ENCODE assay signal across 8 cellular contexts in the genomic region with DNA sequence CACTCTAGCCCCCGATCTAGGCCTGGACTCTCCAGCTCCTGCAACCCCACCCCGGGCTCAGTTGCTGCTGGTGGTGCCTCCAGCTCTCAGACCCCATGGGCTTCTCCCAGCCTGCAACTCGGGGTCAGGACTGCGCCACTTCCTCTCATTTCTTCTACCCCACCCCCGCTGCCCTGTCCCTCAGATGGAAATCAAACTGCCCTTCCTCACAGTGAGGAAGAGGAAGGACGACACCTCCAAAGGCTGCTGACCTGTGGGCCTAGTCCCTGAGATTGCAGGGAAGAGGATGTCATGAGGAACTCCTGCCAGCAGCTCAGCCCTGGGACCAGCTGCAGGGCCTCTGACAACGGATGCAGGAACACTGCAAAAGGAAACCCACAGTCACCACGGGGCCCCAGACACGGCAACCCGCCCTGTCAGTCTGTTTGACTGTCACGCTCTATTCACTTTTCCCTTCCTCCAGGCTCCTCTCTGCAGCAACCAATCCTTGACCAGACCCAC. TPM values are rescaled to one million over a fixed set of nuclear protein-coding genes. Genes with fewer than 3 reads are reported as not detected.
DNase-seq lines count a peak whose midpoint lies in the region; ATAC-seq and TF ChIP-seq lines count a peak whose summit lies in the region.

No MANE protein-coding gene starts in this region.

- TF ChIP-seq CTCF in chondrocyte (IDR thresholded peaks at IDR 0.05), result no peak
- TF ChIP-seq CTCF in SK-N-SH (IDR thresholded peaks at IDR 0.05), result no peak

- CTCF ChIA-PET in SK-N-SH (lab: Yijun Ruan, JAX), result interaction anchor here (1.1 to 5.7 kb wide), 3 partner anchors 10 to 80 kb away, joined by 3 to 27 read pairs (median 11); no protein-coding TSS in a partner anchor

- peaks cover 82% of the 10 kb centered on the region for H3K4me1 Mint-ChIP-seq in chondrocyte (ENCODE audit: low read depth)
- H3K4me1 Mint-ChIP-seq in naive thymus-derived CD8-positive, alpha-beta T cell, result peaks cover 41 to 98% (median 91%) of the 10 kb centered on the region in 4 donors

- H3K36me3 ChIP-seq in SK-N-SH (replicated peaks in 1 of 2; ENCODE audit: control insufficient read depth in 1 of 2, insufficient read depth in 2 of 2, low read length in 1 of 2), result peaks cover 0 to 4% of the 10 kb centered on the region in 2 experiments

- peaks cover 86% of the 10 kb centered on the region for H4K20me1 ChIP-seq in SK-N-SH (ENCODE audit: insufficient read depth)

- no peaks in the 10 kb centered on the region for H3F3A ChIP-seq in SK-N-SH (replicated peaks; ENCODE audit: insufficient read depth)

- H3K4me3 ChIP-seq in SK-N-SH (ENCODE audit: low read depth in 2 of 2, low read length in 1 of 2), result no peak overlapping the region

- no peak overlapping the region for H3K4me2 ChIP-seq in SK-N-SH

- peaks cover 31 to 80% of the 10 kb centered on the region in 2 experiments; a peak in 3 of 4 replicates for H3K4me1 ChIP-seq in SK-N-SH (ENCODE audit: control insufficient read depth in 1 of 2, insufficient read depth in 2 of 2, low read depth in 1 of 2, low read length in 1 of 2)

- H3K9me3 ChIP-seq in SK-N-SH, result no peaks in the 10 kb centered on the region

- DNase-seq in T-helper 1 cell (peak in 3 of 5 donors; percentile 54 to 73 (median 55)), chondrocyte (ENCODE audit: low spot score) (no peak), DMS153 (lab: John Stamatoyannopoulos, UW) (no peak), NCI-H1417 treated with DMSO at 0.1 percent for 48 hours (lab: John Stamatoyannopoulos, UW) (no peak), SK-N-SH (no peak)
- peak in 8 of 10 donors; percentile 42 to 72 (median 56) for DNase-seq in naive thymus-derived CD8-positive, alpha-beta T cell

- WGBS in SK-N-SH (ENCODE audit: low lambda C conversion rate), result 95% methylated on average over 10 of the region's 11 CpGs

- no peaks in the 10 kb centered on the region for H3K9me3 Mint-ChIP-seq in chondrocyte (ENCODE audit: low read depth)
- H3K9me3 Mint-ChIP-seq in naive thymus-derived CD8-positive, alpha-beta T cell, result peaks cover 0 to 1% (median 0%) of the 10 kb centered on the region in 9 donors

- no peak for TF ChIP-seq RAD21 in SK-N-SH (IDR thresholded peaks at IDR 0.05; ENCODE audit: low read length)

- H3K9ac ChIP-seq in SK-N-SH, result no peak overlapping the region

- peak; percentile 32 for ATAC-seq in HG02938 (IDR thresholded peaks at IDR 0.05; ENCODE audit: unreplicated experiment)
- ATAC-seq in naive thymus-derived CD8-positive, alpha-beta T cell, result peak; percentile 56 to 70

- no peak for TF ChIP-seq EP300 in SK-N-SH (IDR thresholded peaks at IDR 0.05; ENCODE audit: borderline replicate concordance in 1 of 2, low read depth in 1 of 2, low read length in 1 of 2)

- H3K27me3 ChIP-seq in SK-N-SH (ENCODE audit: insufficient read depth), result no peaks in the 10 kb centered on the region

- POLR2A ChIA-PET in naive thymus-derived CD8-positive, alpha-beta T cell (lab: Charles Lee), result interaction anchor here (0.8 to 10.9 kb wide), 8 partner anchors 11 to 57 kb away, joined by 3 to 330 read pairs (median 6); a partner anchor contains a TSS
- POLR2A ChIA-PET in SK-N-SH (lab: Yijun Ruan, JAX), result no interaction called here

- peaks cover 90% of the 10 kb centered on the region for H3K79me2 ChIP-seq in SK-N-SH (ENCODE audit: insufficient read depth)

- H3K4me3 Mint-ChIP-seq in chondrocyte (ENCODE audit: unreplicated experiment), result no peak overlapping the region
- H3K4me3 Mint-ChIP-seq in naive thymus-derived CD8-positive, alpha-beta T cell, result peak overlapping the region; percentile 81 to 94 (median 89)

- TF ChIP-seq POLR2A in GM15510 (IDR thresholded peaks at IDR 0.05; ENCODE audit: borderline replicate concordance, extremely low read depth, insufficient read length), result peak; percentile 7

- no peaks in the 10 kb centered on the region for H3K9me2 ChIP-seq in SK-N-SH

- H3K27me3 Mint-ChIP-seq in chondrocyte (ENCODE audit: low read depth), result no peaks in the 10 kb centered on the region
- no peaks in the 10 kb centered on the region for H3K27me3 Mint-ChIP-seq in naive thymus-derived CD8-positive, alpha-beta T cell

- H2AFZ ChIP-seq in SK-N-SH (ENCODE audit: low read depth), result no peak overlapping the region

- H3K27ac Mint-ChIP-seq in chondrocyte (ENCODE audit: unreplicated experiment), result peak overlapping the region; percentile 86
- H3K27ac Mint-ChIP-seq in naive thymus-derived CD8-positive, alpha-beta T cell, result peak overlapping the region; percentile 92 to 98 (median 97)

- H3K27ac ChIP-seq in SK-N-SH (ENCODE audit: low read depth in 2 of 2, low read length in 1 of 2), result no peak overlapping the region

- no peaks in the 10 kb centered on the region for H3K36me3 Mint-ChIP-seq in chondrocyte (ENCODE audit: low read depth)
- peaks cover 0 to 16% (median 0%) of the 10 kb centered on the region in 3 donors for H3K36me3 Mint-ChIP-seq in naive thymus-derived CD8-positive, alpha-beta T cell

TF ChIP-seq in SK-N-SH, 30 proteins besides CTCF, POLR2A, EP300 and RAD21 (continues in another document):
- TF ChIP-seq, protein P1, sequence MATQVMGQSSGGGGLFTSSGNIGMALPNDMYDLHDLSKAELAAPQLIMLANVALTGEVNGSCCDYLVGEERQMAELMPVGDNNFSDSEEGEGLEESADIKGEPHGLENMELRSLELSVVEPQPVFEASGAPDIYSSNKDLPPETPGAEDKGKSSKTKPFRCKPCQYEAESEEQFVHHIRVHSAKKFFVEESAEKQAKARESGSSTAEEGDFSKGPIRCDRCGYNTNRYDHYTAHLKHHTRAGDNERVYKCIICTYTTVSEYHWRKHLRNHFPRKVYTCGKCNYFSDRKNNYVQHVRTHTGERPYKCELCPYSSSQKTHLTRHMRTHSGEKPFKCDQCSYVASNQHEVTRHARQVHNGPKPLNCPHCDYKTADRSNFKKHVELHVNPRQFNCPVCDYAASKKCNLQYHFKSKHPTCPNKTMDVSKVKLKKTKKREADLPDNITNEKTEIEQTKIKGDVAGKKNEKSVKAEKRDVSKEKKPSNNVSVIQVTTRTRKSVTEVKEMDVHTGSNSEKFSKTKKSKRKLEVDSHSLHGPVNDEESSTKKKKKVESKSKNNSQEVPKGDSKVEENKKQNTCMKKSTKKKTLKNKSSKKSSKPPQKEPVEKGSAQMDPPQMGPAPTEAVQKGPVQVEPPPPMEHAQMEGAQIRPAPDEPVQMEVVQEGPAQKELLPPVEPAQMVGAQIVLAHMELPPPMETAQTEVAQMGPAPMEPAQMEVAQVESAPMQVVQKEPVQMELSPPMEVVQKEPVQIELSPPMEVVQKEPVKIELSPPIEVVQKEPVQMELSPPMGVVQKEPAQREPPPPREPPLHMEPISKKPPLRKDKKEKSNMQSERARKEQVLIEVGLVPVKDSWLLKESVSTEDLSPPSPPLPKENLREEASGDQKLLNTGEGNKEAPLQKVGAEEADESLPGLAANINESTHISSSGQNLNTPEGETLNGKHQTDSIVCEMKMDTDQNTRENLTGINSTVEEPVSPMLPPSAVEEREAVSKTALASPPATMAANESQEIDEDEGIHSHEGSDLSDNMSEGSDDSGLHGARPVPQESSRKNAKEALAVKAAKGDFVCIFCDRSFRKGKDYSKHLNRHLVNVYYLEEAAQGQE (IDR thresholded peaks at IDR 0.05; ENCODE audit: low read depth, low read length), result no peak
- TF ChIP-seq FOSL2 (IDR thresholded peaks at IDR 0.05; ENCODE audit: borderline replicate concordance, low read depth) (no peak), POLR2AphosphoS5 (IDR thresholded peaks at IDR 0.05; ENCODE audit: low read depth, low read length) (no peak), RXRA (IDR thresholded peaks at IDR 0.05; ENCODE audit: borderline replicate concordance, low read depth) (no peak), SMC3 (IDR thresholded peaks at IDR 0.05; ENCODE audit: low read depth, low read length) (no peak), MXI1 (IDR thresholded peaks at IDR 0.05; ENCODE audit: low read depth, low read length) (no peak), RFX5 (IDR thresholded peaks at IDR 0.05; ENCODE audit: low read length) (no peak)
- TF ChIP-seq, protein P2, sequence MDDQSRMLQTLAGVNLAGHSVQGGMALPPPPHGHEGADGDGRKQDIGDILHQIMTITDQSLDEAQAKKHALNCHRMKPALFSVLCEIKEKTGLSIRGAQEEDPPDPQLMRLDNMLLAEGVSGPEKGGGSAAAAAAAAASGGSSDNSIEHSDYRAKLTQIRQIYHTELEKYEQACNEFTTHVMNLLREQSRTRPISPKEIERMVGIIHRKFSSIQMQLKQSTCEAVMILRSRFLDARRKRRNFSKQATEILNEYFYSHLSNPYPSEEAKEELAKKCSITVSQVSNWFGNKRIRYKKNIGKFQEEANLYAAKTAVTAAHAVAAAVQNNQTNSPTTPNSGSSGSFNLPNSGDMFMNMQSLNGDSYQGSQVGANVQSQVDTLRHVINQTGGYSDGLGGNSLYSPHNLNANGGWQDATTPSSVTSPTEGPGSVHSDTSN (IDR thresholded peaks at IDR 0.05), result no peak
- TF ChIP-seq, protein P3, sequence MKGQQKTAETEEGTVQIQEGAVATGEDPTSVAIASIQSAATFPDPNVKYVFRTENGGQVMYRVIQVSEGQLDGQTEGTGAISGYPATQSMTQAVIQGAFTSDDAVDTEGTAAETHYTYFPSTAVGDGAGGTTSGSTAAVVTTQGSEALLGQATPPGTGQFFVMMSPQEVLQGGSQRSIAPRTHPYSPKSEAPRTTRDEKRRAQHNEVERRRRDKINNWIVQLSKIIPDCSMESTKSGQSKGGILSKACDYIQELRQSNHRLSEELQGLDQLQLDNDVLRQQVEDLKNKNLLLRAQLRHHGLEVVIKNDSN (IDR thresholded peaks at IDR 0.05; ENCODE audit: borderline replicate concordance, low read depth), result no peak
- TF ChIP-seq, protein P4, sequence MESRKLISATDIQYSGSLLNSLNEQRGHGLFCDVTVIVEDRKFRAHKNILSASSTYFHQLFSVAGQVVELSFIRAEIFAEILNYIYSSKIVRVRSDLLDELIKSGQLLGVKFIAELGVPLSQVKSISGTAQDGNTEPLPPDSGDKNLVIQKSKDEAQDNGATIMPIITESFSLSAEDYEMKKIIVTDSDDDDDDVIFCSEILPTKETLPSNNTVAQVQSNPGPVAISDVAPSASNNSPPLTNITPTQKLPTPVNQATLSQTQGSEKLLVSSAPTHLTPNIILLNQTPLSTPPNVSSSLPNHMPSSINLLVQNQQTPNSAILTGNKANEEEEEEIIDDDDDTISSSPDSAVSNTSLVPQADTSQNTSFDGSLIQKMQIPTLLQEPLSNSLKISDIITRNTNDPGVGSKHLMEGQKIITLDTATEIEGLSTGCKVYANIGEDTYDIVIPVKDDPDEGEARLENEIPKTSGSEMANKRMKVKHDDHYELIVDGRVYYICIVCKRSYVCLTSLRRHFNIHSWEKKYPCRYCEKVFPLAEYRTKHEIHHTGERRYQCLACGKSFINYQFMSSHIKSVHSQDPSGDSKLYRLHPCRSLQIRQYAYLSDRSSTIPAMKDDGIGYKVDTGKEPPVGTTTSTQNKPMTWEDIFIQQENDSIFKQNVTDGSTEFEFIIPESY (IDR thresholded peaks at IDR 0.05; ENCODE audit: borderline replicate concordance, low read depth), result no peak

RNA-seq across cellular contexts. Expression of a gene that starts 29.3 kb away (rescaled TPM):
- 72.0 to 85.2 TPM (median 72.1 TPM) in 3 replicates for total RNA-seq in chondrocyte
- total RNA-seq in naive thymus-derived CD8-positive, alpha-beta T cell, result 10 to 100 TPM; 40.0 to 43.4 TPM
- 10 to 100 TPM; 31.6 to 37.2 (median 37.2) TPM for polyA plus RNA-seq in naive thymus-derived CD8-positive, alpha-beta T cell
- polyA plus RNA-seq in SK-N-SH (2012; rRNA removed), result 19.5 and 31.5 TPM in 2 replicates
- 40.3 and 44.6 TPM in 2 replicates for polyA plus RNA-seq in SK-N-SH (2012; cell fraction: cytosol; rRNA removed)
- polyA plus RNA-seq in SK-N-SH (2012; cell fraction: nucleus; rRNA removed), result 28.6 and 29.8 TPM in 2 replicates

Comparison
In these comparisons a context has a peak if more than half of its experiments do, and no peak if none do; other contexts are left out.
1. DNase-seq: peak in T-helper 1 cell (3 of 5) and naive thymus-derived CD8-positive, alpha-beta T cell (8 of 10); none in chondrocyte (single experiment), DMS153 (single experiment), NCI-H1417 treated with DMSO at 0.1 percent for 48 hours (single experiment) and SK-N-SH (single experiment).